In genomic region chr17:81651692-81652091, GRCh38 we compare ENCODE assay signal across 12 cellular contexts. TPM values are rescaled to one million over a fixed set of nuclear protein-coding genes. Genes with fewer than 3 reads are reported as not detected.
A peak's percentile ranks its signal among the peaks of the same experiment; 100 is the strongest.
DNase-seq lines count a peak whose midpoint lies in the region; ATAC-seq and TF ChIP-seq lines count a peak whose summit lies in the region.
"Had no signal": no experiment of that assay in that cellular context is flagged by ENCODE, and none has a peak within 500 bp of the region (broad histone marks: within the 10 kb centered on the region; RNA-seq: fewer than 3 reads in every experiment).

No MANE protein-coding gene starts in this region.

- 67 to 88% methylated on average over 10 of the region's 10 CpGs for WGBS in testis, 2 donors

- CTCF ChIA-PET in activated CD8-positive, alpha-beta T cell treated with anti-CD3 and anti-CD28 coated beads, Interleukin-2, amount 10 ng/mL, durations not matched to agents 7 days and 5 days (lab: Charles Lee): no interaction called here
- CTCF ChIA-PET in activated CD8-positive, alpha-beta T cell treated with anti-CD3 and anti-CD28 coated beads for 36 hours (lab: Charles Lee): no interaction called here
- CTCF ChIA-PET in T-cell (lab: Charles Lee): no interaction called here

- TF ChIP-seq CTCF in activated CD8-positive, alpha-beta T cell treated with anti-CD3 and anti-CD28 coated beads for 36 hours (IDR thresholded peaks at IDR 0.05): no peak
- no peak for TF ChIP-seq CTCF in testis (IDR thresholded peaks at IDR 0.05)

- no peaks in the 10 kb centered on the region for H3K9me3 ChIP-seq in testis
- H3K9me3 ChIP-seq: mucosa of descending colon had no signal

- POLR2A ChIA-PET in activated CD8-positive, alpha-beta T cell treated with anti-CD3 and anti-CD28 coated beads, Interleukin-2, amount 10 ng/mL, durations not matched to agents 7 days and 5 days (lab: Charles Lee): no interaction called here
- POLR2A ChIA-PET in activated CD8-positive, alpha-beta T cell treated with anti-CD3 and anti-CD28 coated beads for 36 hours (lab: Charles Lee): no interaction called here
- POLR2A ChIA-PET in T-cell (lab: Charles Lee): no interaction called here

- peak overlapping the region; percentile 23 for H3K4me3 Mint-ChIP-seq in activated CD8-positive, alpha-beta T cell treated with anti-CD3 and anti-CD28 coated beads, Interleukin-2, amount 10 ng/mL, durations not matched to agents 7 days and 5 days
- no peak overlapping the region for H3K4me3 Mint-ChIP-seq in activated CD8-positive, alpha-beta T cell treated with anti-CD3 and anti-CD28 coated beads for 36 hours
- peak overlapping the region in 1 of 3 donors; percentile 68 for H3K4me3 Mint-ChIP-seq in T-cell
- H3K4me3 Mint-ChIP-seq: activated CD4-positive, alpha-beta memory T cell treated with anti-CD3 and anti-CD28 coated beads for 36 hours had no signal

- H3K27me3 ChIP-seq in testis: no peaks in the 10 kb centered on the region

- H3K4me1 ChIP-seq in testis: no peaks in the 10 kb centered on the region

- DNase-seq in activated CD8-positive, alpha-beta T cell treated with anti-CD3 and anti-CD28 coated beads, Interleukin-2, amount 10 ng/mL, durations not matched to agents 7 days and 5 days: no peak
- DNase-seq in activated CD8-positive, alpha-beta T cell treated with anti-CD3 and anti-CD28 coated beads for 36 hours: no peak
- peak; percentile 87 for DNase-seq in RPMI7951 (ENCODE audit: low read depth)
- peak; percentile 34 for DNase-seq in testis
- no peak for DNase-seq in stimulated activated CD4-positive, alpha-beta T cell treated with anti-CD3 and anti-CD28 coated beads, Interleukin-4, amount 100 ng/mL, for 4 hours
- no peak for DNase-seq in activated effector memory CD4-positive, alpha-beta T cell treated with Interleukin-2 at 50 U/mL for 16 hours
- no peak for DNase-seq in T-cell
- DNase-seq: activated CD4-positive, alpha-beta memory T cell treated with anti-CD3 and anti-CD28 coated beads for 36 hours; COR-L47; mucosa of descending colon; NCI-H524 had no signal

- peak overlapping the region; percentile 67 for H3K27ac Mint-ChIP-seq in activated CD8-positive, alpha-beta T cell treated with anti-CD3 and anti-CD28 coated beads, Interleukin-2, amount 10 ng/mL, durations not matched to agents 7 days and 5 days
- H3K27ac Mint-ChIP-seq in activated CD8-positive, alpha-beta T cell treated with anti-CD3 and anti-CD28 coated beads for 36 hours: no peak overlapping the region
- peak overlapping the region in 1 of 2 donors; percentile 5 for H3K27ac Mint-ChIP-seq in T-cell
- H3K27ac Mint-ChIP-seq: activated CD4-positive, alpha-beta memory T cell treated with anti-CD3 and anti-CD28 coated beads for 36 hours had no signal

- no peak for ATAC-seq in activated CD8-positive, alpha-beta T cell treated with anti-CD3 and anti-CD28 coated beads, Interleukin-2, amount 10 ng/mL, durations not matched to agents 7 days and 5 days
- no peak for ATAC-seq in activated CD8-positive, alpha-beta T cell treated with anti-CD3 and anti-CD28 coated beads for 36 hours
- ATAC-seq in esophagus mucosa (peak; percentile 24), T-cell (replicated peaks in 1 of 4) (no peak)
- ATAC-seq: mucosa of descending colon had no signal

- H3K9me3 Mint-ChIP-seq in activated CD8-positive, alpha-beta T cell treated with anti-CD3 and anti-CD28 coated beads, Interleukin-2, amount 10 ng/mL, durations not matched to agents 7 days and 5 days (ENCODE audit: insufficient read depth): no peaks in the 10 kb centered on the region
- no peaks in the 10 kb centered on the region for H3K9me3 Mint-ChIP-seq in activated CD8-positive, alpha-beta T cell treated with anti-CD3 and anti-CD28 coated beads for 36 hours
- no peaks in the 10 kb centered on the region for H3K9me3 Mint-ChIP-seq in T-cell
- H3K9me3 Mint-ChIP-seq: activated CD4-positive, alpha-beta memory T cell treated with anti-CD3 and anti-CD28 coated beads for 36 hours had no signal

- H3K36me3 ChIP-seq in testis (ENCODE audit: low read depth, missing control alignments): no peaks in the 10 kb centered on the region

- peaks cover 21% of the 10 kb centered on the region for H3K27me3 Mint-ChIP-seq in activated CD8-positive, alpha-beta T cell treated with anti-CD3 and anti-CD28 coated beads, Interleukin-2, amount 10 ng/mL, durations not matched to agents 7 days and 5 days (ENCODE audit: low read depth)
- peaks cover 17% of the 10 kb centered on the region for H3K27me3 Mint-ChIP-seq in activated CD8-positive, alpha-beta T cell treated with anti-CD3 and anti-CD28 coated beads for 36 hours
- peaks cover 5 to 43% of the 10 kb centered on the region in 2 donors for H3K27me3 Mint-ChIP-seq in T-cell

- H3K4me3 ChIP-seq in testis: no peak overlapping the region
- H3K4me3 ChIP-seq: mucosa of descending colon had no signal

- intact Hi-C loops in activated CD8-positive, alpha-beta T cell treated with anti-CD3 and anti-CD28 coated beads for 36 hours (cut with micrococcal nuclease): no loop called here
- intact Hi-C loops in testis (cut with DNase I; ENCODE audit: low total_unique reads): no loop called here

- H3K36me3 Mint-ChIP-seq in activated CD8-positive, alpha-beta T cell treated with anti-CD3 and anti-CD28 coated beads, Interleukin-2, amount 10 ng/mL, durations not matched to agents 7 days and 5 days (ENCODE audit: low read depth): peaks cover 9% of the 10 kb centered on the region
- peaks cover 2% of the 10 kb centered on the region for H3K36me3 Mint-ChIP-seq in activated CD8-positive, alpha-beta T cell treated with anti-CD3 and anti-CD28 coated beads for 36 hours (ENCODE audit: low read depth)
- no peaks in the 10 kb centered on the region for H3K36me3 Mint-ChIP-seq in T-cell
- H3K36me3 Mint-ChIP-seq: activated CD4-positive, alpha-beta memory T cell treated with anti-CD3 and anti-CD28 coated beads for 36 hours had no signal

- H3K27ac ChIP-seq in testis: no peak overlapping the region

- no peak for TF ChIP-seq POLR2A in testis (IDR thresholded peaks at IDR 0.05)

- peaks cover 41% of the 10 kb centered on the region for H3K4me1 Mint-ChIP-seq in activated CD8-positive, alpha-beta T cell treated with anti-CD3 and anti-CD28 coated beads, Interleukin-2, amount 10 ng/mL, durations not matched to agents 7 days and 5 days (ENCODE audit: low read depth)
- peaks cover 13% of the 10 kb centered on the region for H3K4me1 Mint-ChIP-seq in activated CD8-positive, alpha-beta T cell treated with anti-CD3 and anti-CD28 coated beads for 36 hours (ENCODE audit: low read depth)
- H3K4me1 Mint-ChIP-seq in T-cell: peaks cover 10 to 17% (median 15%) of the 10 kb centered on the region in 3 donors

RNA-seq across cellular contexts. Expression of gene PDE6G, which starts 4.7 kb away (rescaled TPM):
- total RNA-seq in activated CD8-positive, alpha-beta T cell treated with anti-CD3 and anti-CD28 coated beads, Interleukin-2, amount 10 ng/mL, durations not matched to agents 7 days and 5 days: 10 to 100 TPM; 76.5 to 80.3 TPM
- 10 to 100 TPM in 1 of 2 experiments, 1 to 10 TPM in 1; 8.9 to 11.4 TPM for total RNA-seq in activated CD8-positive, alpha-beta T cell treated with anti-CD3 and anti-CD28 coated beads for 36 hours
- 0.29 TPM in 1 of 2 replicates, not detected in the other for total RNA-seq in RPMI7951 (2014; rRNA removed; shearing (Covaris generic))
- total RNA-seq in esophagus mucosa: not detected
- total RNA-seq in testis: 1 to 10 TPM in 1 of 2 donors, under 1 TPM in 1; 0.56 to 1.0 TPM
- 4.9 TPM for polyA plus RNA-seq in testis (ENCODE audit: insufficient read depth, low read depth, low replicate concordance)
- total RNA-seq in T-cell: 1 to 10 TPM in 4 of 5 donors, under 1 TPM in 1; 0.33 to 4.6 (median 1.8) TPM

RNA-seq across cellular contexts. Expression of gene TSPAN10, which starts 14.7 kb away (rescaled TPM):
- total RNA-seq in activated CD8-positive, alpha-beta T cell treated with anti-CD3 and anti-CD28 coated beads, Interleukin-2, amount 10 ng/mL, durations not matched to agents 7 days and 5 days: 1 to 10 TPM; 1.2 TPM
- under 1 TPM; 0.18 to 0.22 TPM for total RNA-seq in activated CD8-positive, alpha-beta T cell treated with anti-CD3 and anti-CD28 coated beads for 36 hours
- total RNA-seq in RPMI7951 (2014; rRNA removed; shearing (Covaris generic)): 1.3 and 2.1 TPM in 2 replicates
- total RNA-seq in esophagus mucosa (2.2 TPM), testis (1 to 10 TPM; 1.2 to 1.3 TPM), T-cell (1 to 10 TPM in 2 of 5 donors, under 1 TPM in 3; 0.58 to 1.5 (median 0.66) TPM)
- 3.1 TPM for polyA plus RNA-seq in testis (ENCODE audit: insufficient read depth, low read depth, low replicate concordance)

RNA-seq across cellular contexts. Expression of gene OXLD1, which starts 14.7 kb away (rescaled TPM):
- total RNA-seq in activated CD8-positive, alpha-beta T cell treated with anti-CD3 and anti-CD28 coated beads, Interleukin-2, amount 10 ng/mL, durations not matched to agents 7 days and 5 days: 10 to 100 TPM; 48.5 to 52.3 TPM
- 10 to 100 TPM; 50.1 to 52.6 TPM for total RNA-seq in activated CD8-positive, alpha-beta T cell treated with anti-CD3 and anti-CD28 coated beads for 36 hours
- total RNA-seq in RPMI7951 (2014; rRNA removed; shearing (Covaris generic)): 36.5 and 54.0 TPM in 2 replicates
- 22.4 TPM for total RNA-seq in esophagus mucosa
- 10 to 100 TPM; 40.9 to 48.3 TPM for total RNA-seq in testis
- 45.2 TPM for polyA plus RNA-seq in testis (ENCODE audit: insufficient read depth, low read depth, low replicate concordance)
- total RNA-seq in T-cell: 10 to 100 TPM; 34.1 to 93.3 (median 68.1) TPM

RNA-seq across cellular contexts. Expression of gene NPLOC4, which starts 14.8 kb away (rescaled TPM):
- total RNA-seq in activated CD8-positive, alpha-beta T cell treated with anti-CD3 and anti-CD28 coated beads, Interleukin-2, amount 10 ng/mL, durations not matched to agents 7 days and 5 days: 100 to 1,000 TPM; 113 TPM
- total RNA-seq in activated CD8-positive, alpha-beta T cell treated with anti-CD3 and anti-CD28 coated beads for 36 hours: 10 to 100 TPM; 75.9 to 87.7 TPM
- total RNA-seq in RPMI7951 (2014; rRNA removed; shearing (Covaris generic)): 26.9 and 30.8 TPM in 2 replicates
- total RNA-seq in esophagus mucosa: 92.8 TPM
- total RNA-seq in testis: 100 to 1,000 TPM; 106 to 130 TPM
- 122 TPM for polyA plus RNA-seq in testis (ENCODE audit: insufficient read depth, low read depth, low replicate concordance)
- total RNA-seq in T-cell: 10 to 100 TPM; 79.0 to 96.1 (median 87.2) TPM

RNA-seq across cellular contexts. Expression of gene CCDC137, which starts 14.8 kb away (rescaled TPM):
- 10 to 100 TPM; 42.3 to 43.7 TPM for total RNA-seq in activated CD8-positive, alpha-beta T cell treated with anti-CD3 and anti-CD28 coated beads, Interleukin-2, amount 10 ng/mL, durations not matched to agents 7 days and 5 days
- total RNA-seq in activated CD8-positive, alpha-beta T cell treated with anti-CD3 and anti-CD28 coated beads for 36 hours: 10 to 100 TPM; 34.1 to 37.2 TPM
- 7.7 and 14.1 TPM in 2 replicates for total RNA-seq in RPMI7951 (2014; rRNA removed; shearing (Covaris generic))
- total RNA-seq in esophagus mucosa (21.4 TPM), testis (10 to 100 TPM; 19.0 to 19.9 TPM), T-cell (10 to 100 TPM; 15.9 to 33.9 (median 30.0) TPM)
- polyA plus RNA-seq in testis (ENCODE audit: insufficient read depth, low read depth, low replicate concordance): 18.6 TPM

Comparison
In these comparisons a context has a peak if more than half of its experiments do, and no peak if none do; other contexts are left out.
1. RNA of gene PDE6G, which starts 4.7 kb away (total RNA-seq): 76.5 to 80.3 TPM in activated CD8-positive, alpha-beta T cell treated with anti-CD3 and anti-CD28 coated beads, Interleukin-2, amount 10 ng/mL, durations not matched to agents 7 days and 5 days; 8.9 to 11.4 TPM in activated CD8-positive, alpha-beta T cell treated with anti-CD3 and anti-CD28 coated beads for 36 hours, 0.33 to 4.6 TPM in T-cell, 0.56 to 1.0 TPM in testis, 0.29 TPM in RPMI7951 and not detected in esophagus mucosa (single experiment); every median in the first group is over 4 times any median in the second.
2. DNase-seq: peak in RPMI7951 (single experiment) and testis (single experiment); none in activated CD8-positive, alpha-beta T cell treated with anti-CD3 and anti-CD28 coated beads, Interleukin-2, amount 10 ng/mL, durations not matched to agents 7 days and 5 days (single experiment), activated CD8-positive, alpha-beta T cell treated with anti-CD3 and anti-CD28 coated beads for 36 hours (single experiment), stimulated activated CD4-positive, alpha-beta T cell treated with anti-CD3 and anti-CD28 coated beads, Interleukin-4, amount 100 ng/mL, for 4 hours (0 of 2), activated effector memory CD4-positive, alpha-beta T cell treated with Interleukin-2 at 50 U/mL for 16 hours (single experiment) and T-cell (0 of 34).